ENCODE assay signal across 8 cellular contexts in the genomic region with DNA sequence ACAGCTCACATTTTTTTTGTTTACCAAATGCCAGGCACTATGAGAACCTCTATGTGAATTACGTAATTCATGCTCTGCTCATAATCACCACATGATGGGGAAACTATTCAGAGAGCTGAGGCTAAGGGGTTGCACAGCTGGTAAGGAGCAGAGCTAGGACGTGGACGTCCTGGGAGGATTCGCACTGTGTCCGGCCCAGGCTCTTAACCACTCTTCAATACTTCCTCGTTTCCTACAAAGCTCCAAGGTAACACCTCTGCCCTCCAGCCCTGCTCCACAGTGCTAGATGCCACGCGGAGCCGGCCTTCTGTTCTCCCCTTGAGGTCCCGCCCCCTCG. TPM values are rescaled to one million over a fixed set of nuclear protein-coding genes. Genes with fewer than 3 reads are reported as not detected.
A peak's percentile ranks its signal among the peaks of the same experiment; 100 is the strongest.
DNase-seq lines count a peak whose midpoint lies in the region; ATAC-seq lines count a peak whose summit lies in the region.

No MANE protein-coding gene starts in this region.

- no peak for DNase-seq in activated CD4-positive, CD25-positive, alpha-beta regulatory T cell treated with anti-CD3 and anti-CD28 coated beads, Interleukin-2, amount 50 U/mL, for 72 hours
- DNase-seq in activated CD8-positive, alpha-beta T cell treated with anti-CD3 and anti-CD28 coated beads, Interleukin-2, amount 10 ng/mL, durations not matched to agents 7 days and 5 days = no peak
- DNase-seq in cerebellum (ENCODE audit: low spot score) = no peak

- peak; percentile 24 to 34 for ATAC-seq in activated CD4-positive, CD25-positive, alpha-beta regulatory T cell treated with anti-CD3 and anti-CD28 coated beads, Interleukin-2, amount 50 U/mL, for 24 hours
- no peak for ATAC-seq in activated CD8-positive, alpha-beta T cell treated with anti-CD3 and anti-CD28 coated beads, Interleukin-2, amount 10 ng/mL, durations not matched to agents 7 days and 5 days
- ATAC-seq in HG03159 (IDR thresholded peaks at IDR 0.05; ENCODE audit: unreplicated experiment) (no peak), HG02884 (IDR thresholded peaks at IDR 0.05; ENCODE audit: unreplicated experiment) (no peak)

- H3K4me1 ChIP-seq in subcutaneous abdominal adipose tissue (ENCODE audit: control insufficient read depth in 5 of 5, insufficient read depth in 5 of 5, low read length in 5 of 5) = peaks cover 7 to 37% (median 28%) of the 10 kb centered on the region in 5 donors

- H3K27ac ChIP-seq in subcutaneous abdominal adipose tissue (ENCODE audit: low read depth, low read length) = peak overlapping the region; percentile 79

- POLR2A ChIA-PET in activated CD8-positive, alpha-beta T cell treated with anti-CD3 and anti-CD28 coated beads, Interleukin-2, amount 10 ng/mL, durations not matched to agents 7 days and 5 days (lab: Charles Lee) = interaction anchor here (0.9 to 14.1 kb wide), 10 partner anchors 9 to 74 kb away, joined by 3 to 344 read pairs (median 5); a partner anchor contains a TSS

- no peaks in the 10 kb centered on the region for H3K27me3 Mint-ChIP-seq in activated CD8-positive, alpha-beta T cell treated with anti-CD3 and anti-CD28 coated beads, Interleukin-2, amount 10 ng/mL, durations not matched to agents 7 days and 5 days (ENCODE audit: low read depth)

- H3K4me3 ChIP-seq in iPS-18c (ENCODE audit: insufficient read depth, low read depth, low read length) (peak overlapping the region; percentile 5; the same call in 1 of the 2 replicates), subcutaneous abdominal adipose tissue (ENCODE audit: low read depth in 1 of 5, low read length in 5 of 5) (peak overlapping the region; percentile 49 to 84 (median 63))

- no peaks in the 10 kb centered on the region for H3K9me3 ChIP-seq in iPS-18c (ENCODE audit: control insufficient read depth, insufficient read depth, low read length)
- H3K9me3 ChIP-seq in subcutaneous abdominal adipose tissue (ENCODE audit: control insufficient read depth in 5 of 5, low read length in 5 of 5) = no peaks in the 10 kb centered on the region

- H3K27ac Mint-ChIP-seq in activated CD8-positive, alpha-beta T cell treated with anti-CD3 and anti-CD28 coated beads, Interleukin-2, amount 10 ng/mL, durations not matched to agents 7 days and 5 days = peak overlapping the region; percentile 74

- H3K4me3 Mint-ChIP-seq in activated CD8-positive, alpha-beta T cell treated with anti-CD3 and anti-CD28 coated beads, Interleukin-2, amount 10 ng/mL, durations not matched to agents 7 days and 5 days = peak overlapping the region; percentile 64

- no peaks in the 10 kb centered on the region for H3K27me3 ChIP-seq in subcutaneous abdominal adipose tissue (ENCODE audit: control insufficient read depth in 5 of 5, insufficient read depth in 4 of 5, low read length in 5 of 5)

- peaks cover 83% of the 10 kb centered on the region for H3K36me3 Mint-ChIP-seq in activated CD8-positive, alpha-beta T cell treated with anti-CD3 and anti-CD28 coated beads, Interleukin-2, amount 10 ng/mL, durations not matched to agents 7 days and 5 days (ENCODE audit: low read depth)

- peak overlapping the region; percentile 18 to 73 (median 58) for H3K9ac ChIP-seq in subcutaneous abdominal adipose tissue (ENCODE audit: low read length in 5 of 5)

- peaks cover 45% of the 10 kb centered on the region for H3K4me1 Mint-ChIP-seq in activated CD8-positive, alpha-beta T cell treated with anti-CD3 and anti-CD28 coated beads, Interleukin-2, amount 10 ng/mL, durations not matched to agents 7 days and 5 days (ENCODE audit: low read depth)

- H3K36me3 ChIP-seq in subcutaneous abdominal adipose tissue (ENCODE audit: control insufficient read depth in 5 of 5, insufficient read depth in 5 of 5, low read length in 5 of 5) = peaks cover 0 to 16% (median 4%) of the 10 kb centered on the region in 5 donors

- CTCF ChIA-PET in activated CD8-positive, alpha-beta T cell treated with anti-CD3 and anti-CD28 coated beads, Interleukin-2, amount 10 ng/mL, durations not matched to agents 7 days and 5 days (lab: Charles Lee) = interaction anchor here (0.8 to 5.4 kb wide), 19 partner anchors 10 to 253 kb away, joined by 3 to 66 read pairs (median 7); a partner anchor contains a TSS

- H3K9me3 Mint-ChIP-seq in activated CD8-positive, alpha-beta T cell treated with anti-CD3 and anti-CD28 coated beads, Interleukin-2, amount 10 ng/mL, durations not matched to agents 7 days and 5 days (ENCODE audit: insufficient read depth) = no peaks in the 10 kb centered on the region

RNA-seq across cellular contexts. Expression of a gene that starts 8.7 kb away (rescaled TPM):
- total RNA-seq in activated CD8-positive, alpha-beta T cell treated with anti-CD3 and anti-CD28 coated beads, Interleukin-2, amount 10 ng/mL, durations not matched to agents 7 days and 5 days = 100 to 1,000 TPM; 273 to 290 TPM
- 20.5 TPM for total RNA-seq in cerebellum

RNA-seq across cellular contexts. Expression of a gene that starts 25.6 kb away (rescaled TPM):
- 10 to 100 TPM; 47.9 to 50.7 TPM for total RNA-seq in activated CD8-positive, alpha-beta T cell treated with anti-CD3 and anti-CD28 coated beads, Interleukin-2, amount 10 ng/mL, durations not matched to agents 7 days and 5 days
- total RNA-seq in cerebellum = 25.8 TPM

RNA-seq across cellular contexts. Expression of a gene that starts 58.3 kb away (rescaled TPM):
- 10 to 100 TPM; 51.6 to 52.9 TPM for total RNA-seq in activated CD8-positive, alpha-beta T cell treated with anti-CD3 and anti-CD28 coated beads, Interleukin-2, amount 10 ng/mL, durations not matched to agents 7 days and 5 days
- total RNA-seq in cerebellum = 3.6 TPM

Comparison
In these comparisons a context has a peak if more than half of its experiments do, and no peak if none do; other contexts are left out.
1. ATAC-seq: peak in activated CD4-positive, CD25-positive, alpha-beta regulatory T cell treated with anti-CD3 and anti-CD28 coated beads, Interleukin-2, amount 50 U/mL, for 24 hours (2 of 2); none in activated CD8-positive, alpha-beta T cell treated with anti-CD3 and anti-CD28 coated beads, Interleukin-2, amount 10 ng/mL, durations not matched to agents 7 days and 5 days (single experiment), HG03159 (single experiment) and HG02884 (single experiment).
2. RNA of a gene that starts 8.7 kb away (total RNA-seq): 273 to 290 TPM in activated CD8-positive, alpha-beta T cell treated with anti-CD3 and anti-CD28 coated beads, Interleukin-2, amount 10 ng/mL, durations not matched to agents 7 days and 5 days; 20.5 TPM in cerebellum (single experiment); every median in the first group is over 10 times any median in the second.
3. RNA of a gene that starts 58.3 kb away (total RNA-seq): 51.6 to 52.9 TPM in activated CD8-positive, alpha-beta T cell treated with anti-CD3 and anti-CD28 coated beads, Interleukin-2, amount 10 ng/mL, durations not matched to agents 7 days and 5 days; 3.6 TPM in cerebellum (single experiment); every median in the first group is over 10 times any median in the second.